ENCODE assay signal across 24 cellular contexts in genomic region chr5:119311688-119312087, GRCh38. TPM values are rescaled to one million over a fixed set of nuclear protein-coding genes. Genes with fewer than 3 reads are reported as not detected.
A peak's percentile ranks its signal among the peaks of the same experiment; 100 is the strongest.
DNase-seq lines count a peak whose midpoint lies in the region; ATAC-seq, FAIRE-seq and TF ChIP-seq lines count a peak whose summit lies in the region.
"Had no signal": no experiment of that assay in that cellular context is flagged by ENCODE, and none has a peak within 500 bp of the region (broad histone marks: within the 10 kb centered on the region; RNA-seq: fewer than 3 reads in every experiment).

No MANE protein-coding gene starts in this region.

- H3K4me1 ChIP-seq in GM23338 (ENCODE audit: insufficient read depth), result no peaks in the 10 kb centered on the region
- H3K4me1 ChIP-seq: testis had no signal

- H3K27ac Mint-ChIP-seq in activated CD4-positive, alpha-beta T cell treated with anti-CD3 and anti-CD28 coated beads, Interleukin-2, amount 10 ng/mL, durations not matched to agents 24 days and 14 days, result no peak overlapping the region
- H3K27ac Mint-ChIP-seq in GM23338, result 0 out of 2 replicates have a peak overlapping the region, but pooled peaks have one; percentile 27
- H3K27ac Mint-ChIP-seq in activated T-helper 17 cell treated with anti-CD3 and anti-CD28 coated beads, Interleukin-2, amount 50 U/mL, for 72 hours, result peak overlapping the region; percentile 28
- H3K27ac Mint-ChIP-seq in naive thymus-derived CD8-positive, alpha-beta T cell, result peak overlapping the region; percentile 60 to 99 (median 89)

- H3K27ac ChIP-seq in GM23338 (ENCODE audit: low read depth), result no peak overlapping the region
- H3K27ac ChIP-seq: left ventricle myocardium inferior, RWPE1, testis had no signal

- no peak overlapping the region for H2AFZ ChIP-seq in GM23338

- no peaks in the 10 kb centered on the region for H4K20me1 ChIP-seq in GM23338 (replicated peaks; ENCODE audit: insufficient read depth)

- no peaks in the 10 kb centered on the region for H3K9me2 ChIP-seq in GM23338 (ENCODE audit: insufficient read depth)

- no peak overlapping the region for H3K4me3 ChIP-seq in GM23338
- H3K4me3 ChIP-seq: left ventricle myocardium inferior, spleen, testis had no signal

- DNase-seq in activated CD4-positive, alpha-beta T cell treated with anti-CD3 and anti-CD28 coated beads, Interleukin-2, amount 10 ng/mL, durations not matched to agents 24 days and 14 days, result peak; percentile 50
- DNase-seq in activated CD4-positive, alpha-beta T cell treated with anti-CD3 and anti-CD28 coated beads, Interleukin-2, amount 50 U/mL, for 1 hour, result no peak
- DNase-seq in GM23338 (ENCODE audit: low spot score) (no peak), frontal cortex (ENCODE audit: low spot score in 2 of 2) (no peak)
- DNase-seq in naive thymus-derived CD8-positive, alpha-beta T cell, result no peak
- DNase-seq: activated CD4-positive, alpha-beta T cell treated with anti-CD3 and anti-CD28 coated beads, Interleukin-2, amount 50 U/mL, for 48 hours; C1 segment of cervical spinal cord; DMS53; effector memory CD4-positive, alpha-beta T cell; head of caudate nucleus; left ventricle myocardium inferior; NCI-H1092 treated with DMSO at 0.1 percent for 48 hours; NCI-H2107; NCI-H526; nucleus accumbens; retina; spleen; stimulated activated CD4-positive, alpha-beta T cell treated with anti-CD3 and anti-CD28 coated beads, Interleukin-4, amount 100 ng/mL, for 4 hours; testis had no signal

- no peak for FAIRE-seq in frontal cortex (lab: Jason Lieb, UNC)
- FAIRE-seq: A204.1 had no signal

- H3K36me3 Mint-ChIP-seq in activated CD4-positive, alpha-beta T cell treated with anti-CD3 and anti-CD28 coated beads, Interleukin-2, amount 10 ng/mL, durations not matched to agents 24 days and 14 days (ENCODE audit: low read depth), result peaks cover 32% of the 10 kb centered on the region
- no peaks in the 10 kb centered on the region for H3K36me3 Mint-ChIP-seq in GM23338 (ENCODE audit: low read depth)
- peaks cover 66% of the 10 kb centered on the region for H3K36me3 Mint-ChIP-seq in activated T-helper 17 cell treated with anti-CD3 and anti-CD28 coated beads, Interleukin-2, amount 50 U/mL, for 72 hours (ENCODE audit: low read depth)
- peaks cover 0 to 19% (median 16%) of the 10 kb centered on the region in 3 donors for H3K36me3 Mint-ChIP-seq in naive thymus-derived CD8-positive, alpha-beta T cell

- POLR2A ChIA-PET in naive thymus-derived CD8-positive, alpha-beta T cell (lab: Charles Lee), result interaction anchor here (0.6 to 5.7 kb wide), 11 partner anchors 8 to 45 kb away, joined by 3 to 42 read pairs (median 4); no protein-coding TSS in a partner anchor

- H3K27me3 ChIP-seq in GM23338 (ENCODE audit: insufficient read depth), result no peaks in the 10 kb centered on the region
- H3K27me3 ChIP-seq: spleen, testis had no signal

- no peaks in the 10 kb centered on the region for H3K79me2 ChIP-seq in GM23338 (replicated peaks; ENCODE audit: insufficient read depth)

- peaks cover 80% of the 10 kb centered on the region for H3K4me1 Mint-ChIP-seq in activated CD4-positive, alpha-beta T cell treated with anti-CD3 and anti-CD28 coated beads, Interleukin-2, amount 10 ng/mL, durations not matched to agents 24 days and 14 days
- H3K4me1 Mint-ChIP-seq in GM23338, result peaks cover 3% of the 10 kb centered on the region; the same call in 2 of the 3 replicates
- H3K4me1 Mint-ChIP-seq in activated T-helper 17 cell treated with anti-CD3 and anti-CD28 coated beads, Interleukin-2, amount 50 U/mL, for 72 hours, result peaks cover 60% of the 10 kb centered on the region
- H3K4me1 Mint-ChIP-seq in naive thymus-derived CD8-positive, alpha-beta T cell, result peaks cover 28 to 96% (median 91%) of the 10 kb centered on the region in 4 donors

- no peak overlapping the region for H3K4me3 Mint-ChIP-seq in activated CD4-positive, alpha-beta T cell treated with anti-CD3 and anti-CD28 coated beads, Interleukin-2, amount 10 ng/mL, durations not matched to agents 24 days and 14 days
- no peak overlapping the region for H3K4me3 Mint-ChIP-seq in GM23338
- H3K4me3 Mint-ChIP-seq in activated T-helper 17 cell treated with anti-CD3 and anti-CD28 coated beads, Interleukin-2, amount 50 U/mL, for 72 hours, result peak overlapping the region; percentile 77
- H3K4me3 Mint-ChIP-seq in naive thymus-derived CD8-positive, alpha-beta T cell, result peak overlapping the region in 8 of 10 donors; percentile 6 to 68 (median 40)

- H3K36me3 ChIP-seq in GM23338 (ENCODE audit: insufficient read depth), result no peaks in the 10 kb centered on the region
- H3K36me3 ChIP-seq: left ventricle myocardium inferior, spleen had no signal

- H3K4me2 ChIP-seq in GM23338, result no peak overlapping the region

- TF ChIP-seq CTCF in GM23338 (conservative IDR thresholded peaks at IDR 0.05; ENCODE audit: low read depth in 2 of 2), result no peak

- ATAC-seq in GM23338, result no peak
- ATAC-seq in activated T-helper 17 cell treated with anti-CD3 and anti-CD28 coated beads, Interleukin-2, amount 50 U/mL, for 72 hours (replicated peaks), result no peak
- no peak for ATAC-seq in naive thymus-derived CD8-positive, alpha-beta T cell
- ATAC-seq in HG03139 (IDR thresholded peaks at IDR 0.05; ENCODE audit: unreplicated experiment), result no peak
- ATAC-seq in HG02763 (IDR thresholded peaks at IDR 0.05; ENCODE audit: unreplicated experiment), result no peak

- intact Hi-C loops in activated CD4-positive, alpha-beta T cell treated with anti-CD3 and anti-CD28 coated beads, Interleukin-2, amount 10 ng/mL, durations not matched to agents 24 days and 14 days (cut with micrococcal nuclease), result no loop called here

- no peaks in the 10 kb centered on the region for H3K9me3 Mint-ChIP-seq in activated CD4-positive, alpha-beta T cell treated with anti-CD3 and anti-CD28 coated beads, Interleukin-2, amount 10 ng/mL, durations not matched to agents 24 days and 14 days
- no peaks in the 10 kb centered on the region for H3K9me3 Mint-ChIP-seq in GM23338
- no peaks in the 10 kb centered on the region for H3K9me3 Mint-ChIP-seq in activated T-helper 17 cell treated with anti-CD3 and anti-CD28 coated beads, Interleukin-2, amount 50 U/mL, for 72 hours
- H3K9me3 Mint-ChIP-seq in naive thymus-derived CD8-positive, alpha-beta T cell, result no peaks in the 10 kb centered on the region

- no peaks in the 10 kb centered on the region for H3K27me3 Mint-ChIP-seq in activated CD4-positive, alpha-beta T cell treated with anti-CD3 and anti-CD28 coated beads, Interleukin-2, amount 10 ng/mL, durations not matched to agents 24 days and 14 days
- H3K27me3 Mint-ChIP-seq in GM23338 (ENCODE audit: insufficient read depth, low read depth, poor library complexity), result no peaks in the 10 kb centered on the region
- H3K27me3 Mint-ChIP-seq in activated T-helper 17 cell treated with anti-CD3 and anti-CD28 coated beads, Interleukin-2, amount 50 U/mL, for 72 hours, result no peaks in the 10 kb centered on the region
- no peaks in the 10 kb centered on the region for H3K27me3 Mint-ChIP-seq in naive thymus-derived CD8-positive, alpha-beta T cell

- no peaks in the 10 kb centered on the region for H3F3A ChIP-seq in GM23338 (replicated peaks; ENCODE audit: low read depth)

TF ChIP-seq in GM23338, 12 proteins besides CTCF, POLR2A, EP300 and RAD21 (continues in another document):
- TF ChIP-seq NANOG (IDR thresholded peaks at IDR 0.05; ENCODE audit: borderline replicate concordance) (no peak), POLR2AphosphoS5 (IDR thresholded peaks at IDR 0.05; ENCODE audit: low read depth) (no peak), ZNF331 (CRISPR knock-in tag; IDR thresholded peaks at IDR 0.05; ENCODE audit: low read depth) (no peak), CREB1 (CRISPR knock-in tag; IDR thresholded peaks at IDR 0.05; ENCODE audit: low read depth) (no peak), EZH2 (IDR thresholded peaks at IDR 0.05; ENCODE audit: low read depth, unreplicated experiment) (no peak), ETS1 (IDR thresholded peaks at IDR 0.05) (no peak), STAT1 (IDR thresholded peaks at IDR 0.05; ENCODE audit: unreplicated experiment) (no peak), ZNF114 (CRISPR knock-in tag; IDR thresholded peaks at IDR 0.05) (no peak), JUNB (IDR thresholded peaks at IDR 0.05; ENCODE audit: unreplicated experiment) (no peak)

RNA-seq across cellular contexts. Expression of gene TNFAIP8, which starts 44.1 kb away (rescaled TPM):
- total RNA-seq in activated CD4-positive, alpha-beta T cell treated with anti-CD3 and anti-CD28 coated beads, Interleukin-2, amount 10 ng/mL, durations not matched to agents 24 days and 14 days, result 188 and 193 TPM in 2 replicates
- 29.2 and 30.1 TPM in 2 replicates for total RNA-seq in GM23338 (2014; rRNA removed; shearing (Covaris generic))
- 10.6 and 12.8 TPM in 2 replicates for polyA plus RNA-seq in GM23338 (2016; fragmentation: Nextera tagmentation; extraction: Ambion mirVana)
- 100 to 1,000 TPM; 129 to 170 TPM for total RNA-seq in activated T-helper 17 cell treated with anti-CD3 and anti-CD28 coated beads, Interleukin-2, amount 50 U/mL, for 72 hours
- 100 to 1,000 TPM; 176 to 177 TPM for total RNA-seq in naive thymus-derived CD8-positive, alpha-beta T cell
- 100 to 1,000 TPM; 175 to 220 (median 188) TPM for polyA plus RNA-seq in naive thymus-derived CD8-positive, alpha-beta T cell
- total RNA-seq in frontal cortex, result 2.9 TPM

Comparison
In these comparisons a context has a peak if more than half of its experiments do, and no peak if none do; other contexts are left out.
1. H3K4me3 Mint-ChIP-seq: peak in activated T-helper 17 cell treated with anti-CD3 and anti-CD28 coated beads, Interleukin-2, amount 50 U/mL, for 72 hours (single experiment) and naive thymus-derived CD8-positive, alpha-beta T cell (8 of 10); none in activated CD4-positive, alpha-beta T cell treated with anti-CD3 and anti-CD28 coated beads, Interleukin-2, amount 10 ng/mL, durations not matched to agents 24 days and 14 days (single experiment) and GM23338 (single experiment).